29 cellular contexts compared by ENCODE assay signal in the genomic region with DNA sequence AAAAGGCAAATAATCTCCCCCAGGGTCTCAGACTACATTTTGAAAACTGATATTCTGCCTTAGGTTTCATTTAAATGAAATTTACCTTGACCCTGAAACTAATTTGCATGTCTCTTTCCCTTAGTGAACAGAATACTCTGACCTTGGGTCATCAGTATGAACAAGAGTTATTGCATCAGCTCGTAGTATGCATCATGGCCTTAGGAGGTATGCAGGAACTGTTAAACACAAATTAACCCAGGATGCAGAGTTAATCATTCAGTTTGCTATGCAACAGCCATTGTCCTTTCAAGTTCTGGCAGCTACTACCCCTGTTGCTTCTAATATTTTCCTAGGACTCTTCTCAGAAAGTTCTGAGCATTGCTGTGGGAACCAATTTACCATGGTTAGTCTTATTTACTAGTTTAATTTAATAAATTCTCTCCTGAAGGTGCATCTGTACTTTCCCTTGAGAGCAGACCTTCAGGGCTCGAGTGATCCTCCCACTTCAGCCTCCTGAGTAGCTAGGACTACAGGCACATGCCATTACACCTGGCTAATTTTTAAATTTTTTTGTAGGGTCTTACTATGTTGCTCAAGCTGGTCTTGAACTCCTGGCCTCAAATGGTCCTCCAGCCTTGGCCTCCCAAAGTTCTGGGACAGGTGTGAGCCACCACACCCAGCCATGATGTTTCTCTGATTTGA.
DNase-seq lines count a peak whose midpoint lies in the region; ATAC-seq, FAIRE-seq and TF ChIP-seq lines count a peak whose summit lies in the region.
"Had no signal": no experiment of that assay in that cellular context is flagged by ENCODE, and none has a peak within 500 bp of the region (broad histone marks: within the 10 kb centered on the region; RNA-seq: fewer than 3 reads in every experiment).

No MANE protein-coding gene starts in this region.

- H3K9ac ChIP-seq in HepG2 (ENCODE audit: insufficient read depth, low read depth, low read length) = no peak overlapping the region

- H3K9me3 ChIP-seq in HepG2 (ENCODE audit: low read length) = no peaks in the 10 kb centered on the region
- H3K9me3 ChIP-seq: adrenal gland, Peyer's patch, suprapubic skin, uterus had no signal

- H4K20me1 ChIP-seq in HepG2 (ENCODE audit: insufficient read depth, low read length) = no peaks in the 10 kb centered on the region

- in situ Hi-C loops in HepG2 (cut with HindIII; ENCODE audit: extremely low pct_ligation_motif_present, low pct_unique_long_range_greater_than_20kb) = loop anchor here (25.0 kb wide), 1 partner anchor 290 kb away; no protein-coding TSS in a partner anchor

- H3K27me3 ChIP-seq in HepG2 (ENCODE audit: control insufficient read depth in 1 of 2, insufficient read depth in 2 of 2, low read length in 2 of 2) (no peaks in the 10 kb centered on the region), dorsolateral prefrontal cortex (no peaks in the 10 kb centered on the region)
- H3K27me3 ChIP-seq: adrenal gland, cardiac muscle cell, Peyer's patch, suprapubic skin, uterus had no signal

- no peaks in the 10 kb centered on the region for H3K36me3 ChIP-seq in HepG2 (replicated peaks in 1 of 2; ENCODE audit: control insufficient read depth in 1 of 2, insufficient read depth in 2 of 2, low read length in 2 of 2)
- H3K36me3 ChIP-seq: adrenal gland, cardiac muscle cell, Peyer's patch, suprapubic skin, uterus had no signal

- 53% methylated on average over 2 of the region's 2 CpGs for WGBS in HepG2 (ENCODE audit: low lambda C conversion rate)

- peaks cover 7% of the 10 kb centered on the region for H3K4me1 ChIP-seq in HepG2 (ENCODE audit: insufficient read depth, low read length)
- H3K4me1 ChIP-seq: adrenal gland, Peyer's patch, suprapubic skin, uterus had no signal

- CTCF ChIA-PET in HepG2 (lab: Yijun Ruan, JAX; ENCODE audit: low intra/inter-chr PET ratio, low total read pairs) = no interaction called here

- no TSS peak for BruUV-seq in HepG2 (replicated peaks; lab: Mats Ljungman, UMichigan)

- TF ChIP-seq CTCF in HepG2 (CRISPR knock-in tag; IDR thresholded peaks at IDR 0.05) = no peak
- no peak for TF ChIP-seq CTCF in dorsolateral prefrontal cortex (IDR thresholded peaks at IDR 0.05 in 54 of 56, conservative IDR thresholded peaks at IDR 0.05 in 2 of 56; ENCODE audit: low read depth in 1 of 56, partially characterized antibody in 56 of 56)

- no peak overlapping the region for H3K4me2 ChIP-seq in HepG2 (ENCODE audit: low read depth, low read length)

- no peak for FAIRE-seq in HepG2 (lab: Jason Lieb, UNC)
- FAIRE-seq: kidney, small intestine had no signal

- peaks cover 1% of the 10 kb centered on the region for H3K27me3 Mint-ChIP-seq in activated naive CD8-positive, alpha-beta T cell treated with anti-CD3 and anti-CD28 coated beads for 36 hours
- H3K27me3 Mint-ChIP-seq: activated CD4-positive, alpha-beta memory T cell treated with anti-CD3 and anti-CD28 coated beads for 36 hours; CD4-positive, CD25-positive, alpha-beta regulatory T cell; dendritic cell treated with granulocyte-macrophage colony-stimulating factor and Interleukin-4, amounts not matched to agents 40 ng/mL and 50 ng/mL, for 4 days; memory B cell; stimulated activated memory B cell treated with anti-CD40 and anti-IgM and Interleukin-4, amounts not matched to agents 10 μg/mL and 1 μg/mL and 100 μg/mL, for 72 hours had no signal

- no peak for TF ChIP-seq RAD21 in HepG2 (CRISPR knock-in tag; IDR thresholded peaks at IDR 0.05)

- H3K36me3 Mint-ChIP-seq in activated naive CD8-positive, alpha-beta T cell treated with anti-CD3 and anti-CD28 coated beads for 36 hours = no peaks in the 10 kb centered on the region
- H3K36me3 Mint-ChIP-seq: activated CD4-positive, alpha-beta memory T cell treated with anti-CD3 and anti-CD28 coated beads for 36 hours; CD4-positive, CD25-positive, alpha-beta regulatory T cell; memory B cell; stimulated activated memory B cell treated with anti-CD40 and anti-IgM and Interleukin-4, amounts not matched to agents 10 μg/mL and 1 μg/mL and 100 μg/mL, for 72 hours had no signal

- no peaks in the 10 kb centered on the region for H3K79me2 ChIP-seq in HepG2 (ENCODE audit: insufficient read depth, low read length)

- no peaks in the 10 kb centered on the region for H3K9me3 Mint-ChIP-seq in activated naive CD8-positive, alpha-beta T cell treated with anti-CD3 and anti-CD28 coated beads for 36 hours
- H3K9me3 Mint-ChIP-seq: activated CD4-positive, alpha-beta memory T cell treated with anti-CD3 and anti-CD28 coated beads for 36 hours; dendritic cell treated with granulocyte-macrophage colony-stimulating factor and Interleukin-4, amounts not matched to agents 40 ng/mL and 50 ng/mL, for 4 days; T-helper 2 cell treated with Interferon-gamma antibody and Interleukin-4, amounts not matched to agents 5 μg/mL and 100 μg/mL, for 36 hours had no signal

- TF ChIP-seq EP300 in HepG2 (IDR thresholded peaks at IDR 0.05; ENCODE audit: low read depth in 2 of 2, low read length in 2 of 2) (peak in 1 of 2 experiments; percentile 49; a peak in 1 of 4 replicates), HepG2 (CRISPR knock-in tag; IDR thresholded peaks at IDR 0.05; ENCODE audit: borderline replicate concordance) (no peak)

- ATAC-seq in GM19463 (IDR thresholded peaks at IDR 0.05; ENCODE audit: unreplicated experiment) (peak; percentile 58), HepG2 (peak; percentile 97), HG02642 (IDR thresholded peaks at IDR 0.05; ENCODE audit: poor library complexity, unreplicated experiment) (no peak)
- ATAC-seq: stimulated activated memory B cell treated with anti-CD40 and anti-IgM and Interleukin-4, amounts not matched to agents 10 μg/mL and 1 μg/mL and 100 μg/mL, for 72 hours had no signal

- H3K4me1 Mint-ChIP-seq in activated naive CD8-positive, alpha-beta T cell treated with anti-CD3 and anti-CD28 coated beads for 36 hours = no peaks in the 10 kb centered on the region
- H3K4me1 Mint-ChIP-seq: CD4-positive, CD25-positive, alpha-beta regulatory T cell; memory B cell; stimulated activated memory B cell treated with anti-CD40 and anti-IgM and Interleukin-4, amounts not matched to agents 10 μg/mL and 1 μg/mL and 100 μg/mL, for 72 hours had no signal

- DNase-seq in NCI-H69 (lab: John Stamatoyannopoulos, UW) (peak; percentile 25), epithelial cell of prostate (ENCODE audit: low read depth, low spot score) (peak; percentile 36), HepG2 (ENCODE audit: low spot score) (peak; percentile 85), NCI-H1092 (lab: John Stamatoyannopoulos, UW) (no peak), dorsolateral prefrontal cortex (no peak)
- no peak for DNase-seq in activated naive CD8-positive, alpha-beta T cell treated with anti-CD3 and anti-CD28 coated beads for 36 hours
- DNase-seq: activated CD4-positive, alpha-beta memory T cell treated with anti-CD3 and anti-CD28 coated beads for 36 hours; activated effector memory CD4-positive, alpha-beta T cell treated with anti-CD3 and anti-CD28 coated beads, Interleukin-2, amount 50 U/mL, for 16 hours; adrenal gland; CD4-positive, CD25-positive, alpha-beta regulatory T cell; DMS53; foreskin melanocyte; hypothalamus; kidney; NCI-H1417 treated with DMSO at 0.1 percent for 48 hours; NCI-H510A; occipital lobe; Peyer's patch; small intestine; uterus had no signal

- H3K4me3 ChIP-seq in HepG2 (replicated peaks in 1 of 3; ENCODE audit: insufficient read depth in 1 of 3, low read depth in 2 of 3, low read length in 3 of 3) = no peak overlapping the region
- H3K4me3 ChIP-seq in dorsolateral prefrontal cortex = no peak overlapping the region
- H3K4me3 ChIP-seq: adrenal gland, cardiac muscle cell, Peyer's patch, suprapubic skin, uterus had no signal

- H3K27ac ChIP-seq in epithelial cell of prostate (peak overlapping the region; percentile 77), HepG2 (ENCODE audit: extremely low read length, insufficient read depth, low read length) (no peak overlapping the region), dorsolateral prefrontal cortex (no peak overlapping the region)
- H3K27ac ChIP-seq: adrenal gland, cardiac muscle cell, Peyer's patch, suprapubic skin, uterus, VCaP had no signal

- intact Hi-C loops in HepG2 (cut with micrococcal nuclease; ENCODE audit: unreplicated experiment) (no loop called here), dorsolateral prefrontal cortex (cut with DNase I) (no loop called here)

- no peak overlapping the region for H3K4me3 Mint-ChIP-seq in activated naive CD8-positive, alpha-beta T cell treated with anti-CD3 and anti-CD28 coated beads for 36 hours
- H3K4me3 Mint-ChIP-seq: activated CD4-positive, alpha-beta memory T cell treated with anti-CD3 and anti-CD28 coated beads for 36 hours; CD4-positive, CD25-positive, alpha-beta regulatory T cell; dendritic cell treated with granulocyte-macrophage colony-stimulating factor and Interleukin-4, amounts not matched to agents 40 ng/mL and 50 ng/mL, for 4 days; memory B cell; stimulated activated memory B cell treated with anti-CD40 and anti-IgM and Interleukin-4, amounts not matched to agents 10 μg/mL and 1 μg/mL and 100 μg/mL, for 72 hours; T-helper 2 cell treated with Interferon-gamma antibody and Interleukin-4, amounts not matched to agents 5 μg/mL and 100 μg/mL, for 36 hours had no signal

- POLR2A ChIA-PET in HepG2 (lab: Yijun Ruan, JAX) = interaction anchor here (0.6 to 1.6 kb wide), 2 partner anchors 12 to 143 kb away, joined by 5 to 10 read pairs; no protein-coding TSS in a partner anchor

- no peak overlapping the region for H2AFZ ChIP-seq in HepG2 (ENCODE audit: low read length)

- TF ChIP-seq POLR2A in HepG2 (IDR thresholded peaks at IDR 0.05; ENCODE audit: insufficient read depth in 1 of 2, low read depth in 2 of 2, low read length in 2 of 2) = no peak

- no peak overlapping the region for H3K27ac Mint-ChIP-seq in activated naive CD8-positive, alpha-beta T cell treated with anti-CD3 and anti-CD28 coated beads for 36 hours
- H3K27ac Mint-ChIP-seq: activated CD4-positive, alpha-beta memory T cell treated with anti-CD3 and anti-CD28 coated beads for 36 hours; CD4-positive, CD25-positive, alpha-beta regulatory T cell; dendritic cell treated with granulocyte-macrophage colony-stimulating factor and Interleukin-4, amounts not matched to agents 40 ng/mL and 50 ng/mL, for 4 days; memory B cell; stimulated activated memory B cell treated with anti-CD40 and anti-IgM and Interleukin-4, amounts not matched to agents 10 μg/mL and 1 μg/mL and 100 μg/mL, for 72 hours; T-helper 2 cell treated with Interferon-gamma antibody and Interleukin-4, amounts not matched to agents 5 μg/mL and 100 μg/mL, for 36 hours had no signal

TF ChIP-seq in HepG2, 621 proteins besides CTCF, POLR2A, EP300 and RAD21 (continues in another document):
- TF ChIP-seq CEBPB (IDR thresholded peaks at IDR 0.05; ENCODE audit: borderline replicate concordance, low read depth, low read length) = peak; percentile 95; the same call in 1 of the 2 replicates

Comparison
In these comparisons a context has a peak if more than half of its experiments do, and no peak if none do; other contexts are left out.
1. DNase-seq: peak in NCI-H69 (single experiment), epithelial cell of prostate (single experiment) and HepG2 (single experiment); none in activated naive CD8-positive, alpha-beta T cell treated with anti-CD3 and anti-CD28 coated beads for 36 hours (single experiment), NCI-H1092 (single experiment) and dorsolateral prefrontal cortex (0 of 10).